In genomic region chr11:119700536-119701346, GRCh38 we compare ENCODE assay signal across 1 cellular context.
A peak's percentile ranks its signal among the peaks of the same experiment; 100 is the strongest.
TF ChIP-seq lines count a peak whose summit lies in the region.

No MANE protein-coding gene starts in this region.

TF ChIP-seq in HepG2, 621 proteins besides CTCF, POLR2A, EP300 and RAD21 (continued from another document and continues in another):
- TF ChIP-seq GLMP (CRISPR knock-in tag; IDR thresholded peaks at IDR 0.05; ENCODE audit: borderline replicate concordance), result no peak
- TF ChIP-seq SMARCC2 (IDR thresholded peaks at IDR 0.05), result no peak
- no peak for TF ChIP-seq SMYD3 (CRISPR knock-in tag; IDR thresholded peaks at IDR 0.05)
- TF ChIP-seq RCOR2 (CRISPR knock-in tag; IDR thresholded peaks at IDR 0.05), result peak; percentile 63; the same call in 1 of the 2 replicates
- TF ChIP-seq ZFP37 (CRISPR knock-in tag; IDR thresholded peaks at IDR 0.05; ENCODE audit: borderline replicate concordance), result no peak
- no peak for TF ChIP-seq HNF1A (IDR thresholded peaks at IDR 0.05; ENCODE audit: low read depth)
- no peak for TF ChIP-seq HNF1A (CRISPR knock-in tag; IDR thresholded peaks at IDR 0.05; ENCODE audit: borderline replicate concordance)
- TF ChIP-seq U2AF2 (IDR thresholded peaks at IDR 0.05; ENCODE audit: low read depth, low read length), result no peak
- TF ChIP-seq ZNF343 (CRISPR knock-in tag; IDR thresholded peaks at IDR 0.05), result no peak
- TF ChIP-seq GABPA (IDR thresholded peaks at IDR 0.05; ENCODE audit: low read depth, low read length), result no peak
- 0 out of 2 replicates have a peak, but pooled peaks have one; percentile 18 for TF ChIP-seq GABPA (CRISPR knock-in tag; IDR thresholded peaks at IDR 0.05; ENCODE audit: low read depth)
- no peak for TF ChIP-seq ZNF75D (CRISPR knock-in tag; IDR thresholded peaks at IDR 0.05; ENCODE audit: borderline replicate concordance)
- no peak for TF ChIP-seq TFDP1 (CRISPR knock-in tag; IDR thresholded peaks at IDR 0.05; ENCODE audit: borderline replicate concordance)
- TF ChIP-seq ZGPAT (CRISPR knock-in tag; IDR thresholded peaks at IDR 0.05), result no peak
- TF ChIP-seq MIER3 (CRISPR knock-in tag; IDR thresholded peaks at IDR 0.05; ENCODE audit: borderline replicate concordance), result no peak
- TF ChIP-seq ZNF275 (CRISPR knock-in tag; IDR thresholded peaks at IDR 0.05; ENCODE audit: borderline replicate concordance), result no peak
- TF ChIP-seq KDM5B (CRISPR knock-in tag; IDR thresholded peaks at IDR 0.05; ENCODE audit: borderline replicate concordance), result no peak
- TF ChIP-seq MAFG (CRISPR knock-in tag; IDR thresholded peaks at IDR 0.05), result no peak
- TF ChIP-seq DDIT3 (CRISPR knock-in tag; IDR thresholded peaks at IDR 0.05), result no peak
- TF ChIP-seq ZMYM3 (CRISPR knock-in tag; IDR thresholded peaks at IDR 0.05), result peak; percentile 94
- no peak for TF ChIP-seq ETS1 (CRISPR knock-in tag; IDR thresholded peaks at IDR 0.05)
- no peak for TF ChIP-seq ZFP62 (CRISPR knock-in tag; IDR thresholded peaks at IDR 0.05)
- TF ChIP-seq NR2F1 (CRISPR knock-in tag; IDR thresholded peaks at IDR 0.05), result peak in 1 of 2 experiments; percentile 68; a peak in 2 of 4 replicates
- TF ChIP-seq SNAPC5 (CRISPR knock-in tag; IDR thresholded peaks at IDR 0.05; ENCODE audit: borderline replicate concordance), result no peak
- no peak for TF ChIP-seq PAX8 (CRISPR knock-in tag; IDR thresholded peaks at IDR 0.05; ENCODE audit: borderline replicate concordance)
- no peak for TF ChIP-seq ZNF446 (CRISPR knock-in tag; IDR thresholded peaks at IDR 0.05)
- TF ChIP-seq SOX5 (CRISPR knock-in tag; IDR thresholded peaks at IDR 0.05; ENCODE audit: borderline replicate concordance), result no peak
- TF ChIP-seq ADNP (CRISPR knock-in tag; IDR thresholded peaks at IDR 0.05), result peak; percentile 79; the same call in 1 of the 2 replicates
- no peak for TF ChIP-seq KAT2B (IDR thresholded peaks at IDR 0.05; ENCODE audit: borderline replicate concordance, low read depth, low read length)
- no peak for TF ChIP-seq NFYB (CRISPR knock-in tag; IDR thresholded peaks at IDR 0.05)
- no peak for TF ChIP-seq ZBTB21 (CRISPR knock-in tag; IDR thresholded peaks at IDR 0.05)
- TF ChIP-seq ATM (IDR thresholded peaks at IDR 0.05; ENCODE audit: borderline replicate concordance), result no peak
- no peak for TF ChIP-seq ZNF749 (CRISPR knock-in tag; IDR thresholded peaks at IDR 0.05; ENCODE audit: borderline replicate concordance)
- TF ChIP-seq ARID3A (IDR thresholded peaks at IDR 0.05; ENCODE audit: low read depth, low read length), result no peak
- no peak for TF ChIP-seq TBX2 (CRISPR knock-in tag; IDR thresholded peaks at IDR 0.05; ENCODE audit: borderline replicate concordance)
- TF ChIP-seq USF2 (IDR thresholded peaks at IDR 0.05; ENCODE audit: low read depth, low read length), result no peak
- TF ChIP-seq USF2 (CRISPR knock-in tag; IDR thresholded peaks at IDR 0.05; ENCODE audit: borderline replicate concordance), result no peak
- TF ChIP-seq ZNF414 (CRISPR knock-in tag; IDR thresholded peaks at IDR 0.05), result no peak
- no peak for TF ChIP-seq ZFAT (CRISPR knock-in tag; conservative IDR thresholded peaks at IDR 0.05)
- no peak for TF ChIP-seq ZSCAN30 (CRISPR knock-in tag; IDR thresholded peaks at IDR 0.05)
- TF ChIP-seq CHCHD3 (CRISPR knock-in tag; IDR thresholded peaks at IDR 0.05), result no peak
- peak; percentile 51 for TF ChIP-seq ZNF687 (CRISPR knock-in tag; IDR thresholded peaks at IDR 0.05)
